1 cellular context compared by ENCODE assay signal in the genomic region with DNA sequence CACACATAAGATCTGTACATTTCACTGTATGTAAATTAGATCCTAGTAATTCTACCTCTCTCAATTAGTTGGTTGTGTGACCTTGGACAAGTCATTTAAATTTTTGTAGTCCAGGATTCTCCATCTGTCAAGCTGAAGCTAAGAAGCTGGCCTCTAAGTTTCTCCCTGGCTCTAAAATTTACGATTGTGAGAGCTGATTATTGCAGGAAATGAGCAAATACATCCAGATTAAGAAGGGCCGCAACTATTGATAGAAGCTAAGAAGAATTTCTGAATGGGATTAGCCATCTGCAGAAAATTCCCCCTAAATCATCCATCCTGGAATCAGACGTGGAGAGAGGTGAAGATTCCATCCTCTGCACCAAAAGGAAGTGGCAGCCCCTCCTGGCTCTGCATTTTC.
TF ChIP-seq lines count a peak whose summit lies in the region.

No MANE protein-coding gene starts in this region.

TF ChIP-seq in HepG2, 621 proteins besides CTCF, POLR2A, EP300 and RAD21:
- TF ChIP-seq CCAR2 (optimal IDR thresholded peaks at IDR 0.05; ENCODE audit: low read depth, low read length) (no peak), ZC3H13 (CRISPR knock-in tag; IDR thresholded peaks at IDR 0.05) (no peak), NBN (conservative IDR thresholded peaks at IDR 0.05) (no peak), STAT5B (CRISPR knock-in tag; IDR thresholded peaks at IDR 0.05) (no peak), SRSF1 (optimal IDR thresholded peaks at IDR 0.05; ENCODE audit: low read depth, low read length) (no peak), ZNF737 (CRISPR knock-in tag; IDR thresholded peaks at IDR 0.05; ENCODE audit: borderline replicate concordance) (no peak), BRF2 (CRISPR knock-in tag; IDR thresholded peaks at IDR 0.05) (no peak), ZNF510 (CRISPR knock-in tag; IDR thresholded peaks at IDR 0.05; ENCODE audit: low read depth) (no peak), IKZF4 (CRISPR knock-in tag; IDR thresholded peaks at IDR 0.05; ENCODE audit: borderline replicate concordance, low read depth, not compliant biosample characterization) (no peak), ZSCAN31 (CRISPR knock-in tag; IDR thresholded peaks at IDR 0.05; ENCODE audit: low read depth) (no peak), PITX1 (CRISPR knock-in tag; IDR thresholded peaks at IDR 0.05) (no peak), ZNF549 (CRISPR knock-in tag; IDR thresholded peaks at IDR 0.05) (no peak)
